In the genomic region with DNA sequence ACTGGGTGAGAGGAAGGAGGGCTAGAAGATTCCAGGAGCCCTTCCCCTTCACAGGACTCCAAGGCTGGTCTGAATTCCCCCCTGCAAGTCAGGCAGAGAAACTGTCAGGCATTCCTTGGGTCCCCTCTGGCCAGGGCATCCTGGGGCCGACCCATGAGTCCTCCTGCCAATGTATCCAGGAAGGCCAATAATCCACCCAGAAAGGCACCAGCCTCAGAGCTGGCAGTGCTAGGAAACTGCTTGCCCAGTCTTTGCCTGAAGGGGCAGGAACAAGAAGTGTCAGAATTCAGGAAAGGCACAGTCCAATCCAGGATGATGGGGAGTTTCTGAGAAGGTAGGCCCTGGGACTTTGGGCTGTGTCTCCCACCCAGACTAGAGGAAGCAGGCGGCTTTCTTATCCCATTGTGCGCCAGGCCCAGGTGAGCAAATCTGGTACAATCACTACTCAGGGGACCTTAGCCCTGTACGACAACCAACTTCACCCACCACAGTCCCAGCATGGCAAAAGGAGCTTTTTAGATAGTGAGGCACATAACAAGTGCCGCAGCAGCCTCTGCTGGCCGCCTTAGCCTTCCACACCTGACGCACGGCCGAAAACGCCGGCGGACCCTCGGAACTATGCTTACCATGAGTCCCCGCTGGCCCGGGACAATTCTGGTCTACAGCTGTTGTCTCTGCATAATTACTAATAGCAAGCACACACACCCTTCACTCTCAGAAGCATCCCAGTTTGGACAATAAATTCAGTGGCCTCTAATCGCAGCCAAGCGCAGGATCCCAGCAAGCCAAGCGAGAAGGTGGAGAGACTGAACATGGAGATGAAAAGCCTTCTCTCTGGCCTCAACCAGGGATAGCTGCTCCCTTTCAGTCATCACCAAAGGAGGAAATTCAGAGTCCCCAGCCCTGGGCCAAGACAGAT, we compare ENCODE assay signal across 10 cellular contexts. TPM values are rescaled to one million over a fixed set of nuclear protein-coding genes. Genes with fewer than 3 reads are reported as not detected.
DNase-seq lines count a peak whose midpoint lies in the region; ATAC-seq and TF ChIP-seq lines count a peak whose summit lies in the region.
"Had no signal": no experiment of that assay in that cellular context is flagged by ENCODE, and none has a peak within 500 bp of the region (broad histone marks: within the 10 kb centered on the region; RNA-seq: fewer than 3 reads in every experiment).

No MANE protein-coding gene starts in this region.

- peaks cover 3% of the 10 kb centered on the region for H3K4me1 ChIP-seq in upper lobe of right lung
- H3K4me1 ChIP-seq: SJCRH30 had no signal

- no peak overlapping the region for H3K27ac Mint-ChIP-seq in activated naive CD8-positive, alpha-beta T cell treated with anti-CD3 and anti-CD28 coated beads, Interleukin-2, amount 10 ng/mL, durations not matched to agents 7 days and 5 days
- H3K27ac Mint-ChIP-seq in activated naive CD8-positive, alpha-beta T cell treated with anti-CD3 and anti-CD28 coated beads, Interleukin-2, amount 50 U/mL, for 24 hours = no peak overlapping the region
- peak overlapping the region; percentile 50; the same call in 1 of the 2 replicates for H3K27ac Mint-ChIP-seq in WTC11

- H3K4me3 ChIP-seq in upper lobe of right lung = no peak overlapping the region
- H3K4me3 ChIP-seq: right atrium auricular region, SJCRH30 had no signal

- no peaks in the 10 kb centered on the region for H3K9me3 Mint-ChIP-seq in activated naive CD8-positive, alpha-beta T cell treated with anti-CD3 and anti-CD28 coated beads, Interleukin-2, amount 10 ng/mL, durations not matched to agents 7 days and 5 days
- H3K9me3 Mint-ChIP-seq in activated naive CD8-positive, alpha-beta T cell treated with anti-CD3 and anti-CD28 coated beads, Interleukin-2, amount 50 U/mL, for 24 hours = no peaks in the 10 kb centered on the region
- H3K9me3 Mint-ChIP-seq in WTC11 = no peaks in the 10 kb centered on the region

- no peak overlapping the region for H3K4me3 Mint-ChIP-seq in activated naive CD8-positive, alpha-beta T cell treated with anti-CD3 and anti-CD28 coated beads, Interleukin-2, amount 10 ng/mL, durations not matched to agents 7 days and 5 days
- H3K4me3 Mint-ChIP-seq in activated naive CD8-positive, alpha-beta T cell treated with anti-CD3 and anti-CD28 coated beads, Interleukin-2, amount 50 U/mL, for 24 hours = no peak overlapping the region
- peak overlapping the region; percentile 64 for H3K4me3 Mint-ChIP-seq in WTC11

- no peak for TF ChIP-seq CTCF in WTC11 (IDR thresholded peaks at IDR 0.05)
- TF ChIP-seq CTCF in upper lobe of right lung (IDR thresholded peaks at IDR 0.05) = no peak

- H3K36me3 Mint-ChIP-seq in activated naive CD8-positive, alpha-beta T cell treated with anti-CD3 and anti-CD28 coated beads, Interleukin-2, amount 10 ng/mL, durations not matched to agents 7 days and 5 days = peaks cover 2% of the 10 kb centered on the region
- no peaks in the 10 kb centered on the region for H3K36me3 Mint-ChIP-seq in activated naive CD8-positive, alpha-beta T cell treated with anti-CD3 and anti-CD28 coated beads, Interleukin-2, amount 50 U/mL, for 24 hours (ENCODE audit: low read depth)
- H3K36me3 Mint-ChIP-seq in WTC11 = no peaks in the 10 kb centered on the region

- H3K27ac ChIP-seq in upper lobe of right lung = no peak overlapping the region
- H3K27ac ChIP-seq: right atrium auricular region, SJCRH30 had no signal

- peak; percentile 17 for ATAC-seq in activated naive CD8-positive, alpha-beta T cell treated with anti-CD3 and anti-CD28 coated beads, Interleukin-2, amount 10 ng/mL, durations not matched to agents 7 days and 5 days (ENCODE audit: low read depth)
- no peak for ATAC-seq in activated naive CD8-positive, alpha-beta T cell treated with anti-CD3 and anti-CD28 coated beads, Interleukin-2, amount 50 U/mL, for 24 hours
- ATAC-seq in WTC11 = peak; percentile 61
- ATAC-seq in left lobe of liver = no peak
- no peak for ATAC-seq in upper lobe of right lung

- H3K27me3 ChIP-seq in upper lobe of right lung = peaks cover 4% of the 10 kb centered on the region
- H3K27me3 ChIP-seq: right atrium auricular region, SJCRH30 had no signal

- POLR2A ChIA-PET in activated naive CD8-positive, alpha-beta T cell treated with anti-CD3 and anti-CD28 coated beads, Interleukin-2, amount 10 ng/mL, durations not matched to agents 7 days and 5 days (lab: Charles Lee) = no interaction called here
- POLR2A ChIA-PET in WTC11 (lab: Charles Lee) = no interaction called here

- no peaks in the 10 kb centered on the region for H3K9me3 ChIP-seq in upper lobe of right lung
- H3K9me3 ChIP-seq: right atrium auricular region, SJCRH30 had no signal

- H3K4me1 Mint-ChIP-seq in activated naive CD8-positive, alpha-beta T cell treated with anti-CD3 and anti-CD28 coated beads, Interleukin-2, amount 10 ng/mL, durations not matched to agents 7 days and 5 days = peaks cover 8% of the 10 kb centered on the region
- peaks cover 16% of the 10 kb centered on the region for H3K4me1 Mint-ChIP-seq in activated naive CD8-positive, alpha-beta T cell treated with anti-CD3 and anti-CD28 coated beads, Interleukin-2, amount 50 U/mL, for 24 hours
- H3K4me1 Mint-ChIP-seq in WTC11 = peaks cover 36% of the 10 kb centered on the region

- intact Hi-C loops in upper lobe of right lung (cut with DNase I) = no loop called here

- DNase-seq in activated naive CD8-positive, alpha-beta T cell treated with anti-CD3 and anti-CD28 coated beads, Interleukin-2, amount 10 ng/mL, durations not matched to agents 7 days and 5 days = no peak
- no peak for DNase-seq in activated naive CD8-positive, alpha-beta T cell treated with anti-CD3 and anti-CD28 coated beads, Interleukin-2, amount 50 U/mL, for 24 hours
- DNase-seq in WTC11 (ENCODE audit: low spot score) = peak; percentile 62
- DNase-seq in left lobe of liver (ENCODE audit: low spot score) = peak; percentile 40
- DNase-seq in upper lobe of right lung = peak; percentile 29
- DNase-seq in NCI-H510A (lab: John Stamatoyannopoulos, UW) = no peak
- DNase-seq in NCI-H82 treated with DMSO at 0.1 percent for 48 hours (lab: John Stamatoyannopoulos, UW; ENCODE audit: unreplicated experiment) = no peak
- DNase-seq in activated CD8-positive, alpha-beta memory T cell treated with anti-CD3 and anti-CD28 coated beads, Interleukin-2, amount 50 U/mL, for 4 hours = no peak

- no peaks in the 10 kb centered on the region for H3K27me3 Mint-ChIP-seq in activated naive CD8-positive, alpha-beta T cell treated with anti-CD3 and anti-CD28 coated beads, Interleukin-2, amount 10 ng/mL, durations not matched to agents 7 days and 5 days
- H3K27me3 Mint-ChIP-seq in activated naive CD8-positive, alpha-beta T cell treated with anti-CD3 and anti-CD28 coated beads, Interleukin-2, amount 50 U/mL, for 24 hours = no peaks in the 10 kb centered on the region
- H3K27me3 Mint-ChIP-seq in WTC11 (ENCODE audit: low read depth) = no peaks in the 10 kb centered on the region

- H3K36me3 ChIP-seq in upper lobe of right lung = no peaks in the 10 kb centered on the region
- H3K36me3 ChIP-seq: right atrium auricular region, SJCRH30 had no signal

- CTCF ChIA-PET in WTC11 (lab: Charles Lee) = interaction anchor here (0.5 to 4.6 kb wide), 56 partner anchors 9 to 849 kb away, joined by 3 to 91 read pairs (median 5); a partner anchor contains a TSS

TF ChIP-seq in WTC11, 78 proteins besides CTCF, POLR2A, EP300 and RAD21 (continues in another document):
- TF ChIP-seq, protein P1, sequence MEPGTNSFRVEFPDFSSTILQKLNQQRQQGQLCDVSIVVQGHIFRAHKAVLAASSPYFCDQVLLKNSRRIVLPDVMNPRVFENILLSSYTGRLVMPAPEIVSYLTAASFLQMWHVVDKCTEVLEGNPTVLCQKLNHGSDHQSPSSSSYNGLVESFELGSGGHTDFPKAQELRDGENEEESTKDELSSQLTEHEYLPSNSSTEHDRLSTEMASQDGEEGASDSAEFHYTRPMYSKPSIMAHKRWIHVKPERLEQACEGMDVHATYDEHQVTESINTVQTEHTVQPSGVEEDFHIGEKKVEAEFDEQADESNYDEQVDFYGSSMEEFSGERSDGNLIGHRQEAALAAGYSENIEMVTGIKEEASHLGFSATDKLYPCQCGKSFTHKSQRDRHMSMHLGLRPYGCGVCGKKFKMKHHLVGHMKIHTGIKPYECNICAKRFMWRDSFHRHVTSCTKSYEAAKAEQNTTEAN (CRISPR knock-in tag; IDR thresholded peaks at IDR 0.05) = no peak
- TF ChIP-seq, protein P2, sequence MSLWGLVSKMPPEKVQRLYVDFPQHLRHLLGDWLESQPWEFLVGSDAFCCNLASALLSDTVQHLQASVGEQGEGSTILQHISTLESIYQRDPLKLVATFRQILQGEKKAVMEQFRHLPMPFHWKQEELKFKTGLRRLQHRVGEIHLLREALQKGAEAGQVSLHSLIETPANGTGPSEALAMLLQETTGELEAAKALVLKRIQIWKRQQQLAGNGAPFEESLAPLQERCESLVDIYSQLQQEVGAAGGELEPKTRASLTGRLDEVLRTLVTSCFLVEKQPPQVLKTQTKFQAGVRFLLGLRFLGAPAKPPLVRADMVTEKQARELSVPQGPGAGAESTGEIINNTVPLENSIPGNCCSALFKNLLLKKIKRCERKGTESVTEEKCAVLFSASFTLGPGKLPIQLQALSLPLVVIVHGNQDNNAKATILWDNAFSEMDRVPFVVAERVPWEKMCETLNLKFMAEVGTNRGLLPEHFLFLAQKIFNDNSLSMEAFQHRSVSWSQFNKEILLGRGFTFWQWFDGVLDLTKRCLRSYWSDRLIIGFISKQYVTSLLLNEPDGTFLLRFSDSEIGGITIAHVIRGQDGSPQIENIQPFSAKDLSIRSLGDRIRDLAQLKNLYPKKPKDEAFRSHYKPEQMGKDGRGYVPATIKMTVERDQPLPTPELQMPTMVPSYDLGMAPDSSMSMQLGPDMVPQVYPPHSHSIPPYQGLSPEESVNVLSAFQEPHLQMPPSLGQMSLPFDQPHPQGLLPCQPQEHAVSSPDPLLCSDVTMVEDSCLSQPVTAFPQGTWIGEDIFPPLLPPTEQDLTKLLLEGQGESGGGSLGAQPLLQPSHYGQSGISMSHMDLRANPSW (CRISPR knock-in tag; conservative IDR thresholded peaks at IDR 0.05; ENCODE audit: low read depth) = 0 out of 2 replicates have a peak, but pooled peaks have one; percentile 38
- no peak for TF ChIP-seq NR1H2 (CRISPR knock-in tag; IDR thresholded peaks at IDR 0.05)
- no peak for TF ChIP-seq GRHL2 (CRISPR knock-in tag; IDR thresholded peaks at IDR 0.05; ENCODE audit: insufficient replicate concordance, severe bottlenecking)

RNA-seq across cellular contexts. Expression of a gene that starts 40.7 kb away (rescaled TPM):
- 10 to 100 TPM; 32.1 to 33.0 TPM for total RNA-seq in activated naive CD8-positive, alpha-beta T cell treated with anti-CD3 and anti-CD28 coated beads, Interleukin-2, amount 10 ng/mL, durations not matched to agents 7 days and 5 days
- 20.7 to 24.6 TPM (median 22.4 TPM) in 3 replicates for total RNA-seq in WTC11 (2021)
- total RNA-seq in left lobe of liver = 4.7 TPM
- 17.7 TPM for total RNA-seq in upper lobe of right lung

RNA-seq across cellular contexts. Expression of a gene that starts 55.7 kb away (rescaled TPM):
- 10 to 100 TPM; 53.6 to 57.3 TPM for total RNA-seq in activated naive CD8-positive, alpha-beta T cell treated with anti-CD3 and anti-CD28 coated beads, Interleukin-2, amount 10 ng/mL, durations not matched to agents 7 days and 5 days
- total RNA-seq in WTC11 (2021) = 55.2 to 59.6 TPM (median 56.6 TPM) in 3 replicates
- total RNA-seq in left lobe of liver = 53.4 TPM
- total RNA-seq in upper lobe of right lung = 43.1 TPM

RNA-seq across cellular contexts. Expression of a gene that starts 59.6 kb away (rescaled TPM):
- not detected for total RNA-seq in activated naive CD8-positive, alpha-beta T cell treated with anti-CD3 and anti-CD28 coated beads, Interleukin-2, amount 10 ng/mL, durations not matched to agents 7 days and 5 days
- 0.09 to 0.32 TPM (median 0.20 TPM) in 3 replicates for total RNA-seq in WTC11 (2021)
- total RNA-seq in left lobe of liver = 757 TPM
- not detected for total RNA-seq in upper lobe of right lung
- total RNA-seq: right atrium auricular region, SJCRH30 had no signal

Comparison
In these comparisons a context has a peak if more than half of its experiments do, and no peak if none do; other contexts are left out.
1. ATAC-seq: peak in activated naive CD8-positive, alpha-beta T cell treated with anti-CD3 and anti-CD28 coated beads, Interleukin-2, amount 10 ng/mL, durations not matched to agents 7 days and 5 days (single experiment) and WTC11 (single experiment); none in activated naive CD8-positive, alpha-beta T cell treated with anti-CD3 and anti-CD28 coated beads, Interleukin-2, amount 50 U/mL, for 24 hours (single experiment), left lobe of liver (single experiment) and upper lobe of right lung (single experiment).
2. DNase-seq: peak in WTC11 (single experiment), left lobe of liver (single experiment) and upper lobe of right lung (single experiment); none in activated naive CD8-positive, alpha-beta T cell treated with anti-CD3 and anti-CD28 coated beads, Interleukin-2, amount 10 ng/mL, durations not matched to agents 7 days and 5 days (single experiment), activated naive CD8-positive, alpha-beta T cell treated with anti-CD3 and anti-CD28 coated beads, Interleukin-2, amount 50 U/mL, for 24 hours (single experiment), NCI-H510A (single experiment), NCI-H82 treated with DMSO at 0.1 percent for 48 hours (single experiment) and activated CD8-positive, alpha-beta memory T cell treated with anti-CD3 and anti-CD28 coated beads, Interleukin-2, amount 50 U/mL, for 4 hours (single experiment).
3. RNA of a gene that starts 59.6 kb away (total RNA-seq): 757 TPM in left lobe of liver (single experiment); 0.09 to 0.32 TPM in WTC11, not detected in activated naive CD8-positive, alpha-beta T cell treated with anti-CD3 and anti-CD28 coated beads, Interleukin-2, amount 10 ng/mL, durations not matched to agents 7 days and 5 days and not detected in upper lobe of right lung (single experiment); every median in the first group is over 100 times any median in the second.